ENCODE assay signal across 31 cellular contexts in the genomic region with DNA sequence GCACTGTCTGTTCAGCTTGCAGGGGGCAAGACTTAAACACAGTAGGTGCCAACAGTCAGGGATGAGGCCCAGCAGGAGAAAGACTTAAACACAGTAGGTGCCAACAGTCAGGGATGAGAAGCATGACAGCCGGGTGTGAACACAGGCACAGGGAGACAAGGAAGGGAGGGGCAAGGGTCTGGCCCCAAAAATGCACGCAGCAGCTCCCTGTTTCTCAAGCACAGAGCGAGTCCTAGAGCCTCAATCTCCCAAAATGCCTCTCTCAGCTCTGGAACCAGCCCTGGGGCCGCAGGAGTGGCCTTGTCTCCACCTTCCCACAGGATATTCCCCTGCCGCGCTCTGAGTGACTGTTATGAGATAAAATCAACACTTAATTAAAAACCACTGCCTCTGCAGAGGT.
"Had no signal": no experiment of that assay in that cellular context is flagged by ENCODE, and none has a peak within 500 bp of the region (broad histone marks: within the 10 kb centered on the region; RNA-seq: fewer than 3 reads in every experiment).

No MANE protein-coding gene starts in this region.

- H3K4me1 ChIP-seq: left lung, lower lobe of right lung, pancreas, prostate gland, suprapubic skin, tibial artery, upper lobe of right lung had no signal

- H3K9me3 Mint-ChIP-seq: immature natural killer cell, natural killer cell had no signal

- DNase-seq: hypothalamus; immature natural killer cell; kidney; left colon; left lung; lower lobe of right lung; mammary epithelial cell; mesenchymal stem cell; naive B cell; natural killer cell; nephron progenitor cell; pancreas; posterior cingulate gyrus; retina; right cardiac atrium; stimulated activated CD4-positive, alpha-beta T cell treated with anti-CD3 and anti-CD28 coated beads, Interleukin-12 subunit alpha, Interleukin-12 subunit beta, amount 100 ng/mL, for 4 hours; stimulated activated CD4-positive, alpha-beta T cell treated with anti-CD3 and anti-CD28 coated beads, Interleukin-15, amount 100 ng/mL, for 24 hours; stimulated activated CD4-positive, alpha-beta T cell treated with anti-CD3 and anti-CD28 coated beads, Interleukin-2, amount 100 ng/mL, for 24 hours; stimulated activated CD4-positive, alpha-beta T cell treated with anti-CD3 and anti-CD28 coated beads, Interleukin-4, amount 100 ng/mL, for 1 hour; stimulated activated naive CD4-positive, alpha-beta T cell; trophoblast cell; upper lobe of right lung had no signal

- H3K4me3 Mint-ChIP-seq: immature natural killer cell; mesothelial cell of epicardium; natural killer cell; nephron progenitor cell; neural progenitor cell; stimulated activated naive CD8-positive, alpha-beta T cell treated with anti-CD3 and anti-CD28 coated beads, Interleukin-15, Interleukin-2, amounts not matched to agents 100 ng/mL and 50 ng/mL, for 24 hours had no signal

- H3K27ac Mint-ChIP-seq: immature natural killer cell; mesothelial cell of epicardium; natural killer cell; nephron progenitor cell; stimulated activated naive CD8-positive, alpha-beta T cell treated with anti-CD3 and anti-CD28 coated beads, Interleukin-15, Interleukin-2, amounts not matched to agents 100 ng/mL and 50 ng/mL, for 24 hours had no signal

- H3K36me3 Mint-ChIP-seq: immature natural killer cell, mesothelial cell of epicardium, natural killer cell had no signal

- H3K4me1 Mint-ChIP-seq: mesothelial cell of epicardium, nephron progenitor cell, neural progenitor cell had no signal

- H3K27me3 ChIP-seq: left lung, neural progenitor cell, pancreas, suprapubic skin, tibial artery, upper lobe of right lung had no signal

- H3K4me3 ChIP-seq: left lung, lower lobe of right lung, neural progenitor cell, pancreas, prostate gland, skin epidermis, suprapubic skin, thoracic aorta, tibial artery, upper lobe of right lung had no signal

- H3K27ac ChIP-seq: left lung, lower lobe of right lung, neural progenitor cell, pancreas, prostate gland, skin epidermis, suprapubic skin, thoracic aorta, tibial artery, upper lobe of right lung had no signal

- ATAC-seq: left colon, left lung, lower lobe of right lung, natural killer cell, pancreas, right cardiac atrium, sciatic nerve, upper lobe of right lung had no signal

- H3K9ac ChIP-seq: neural progenitor cell had no signal

- H3K36me3 ChIP-seq: neural progenitor cell, pancreas, prostate gland, suprapubic skin, thoracic aorta had no signal

- H3K4me2 ChIP-seq: neural progenitor cell had no signal

- H3K9me3 ChIP-seq: left lung, lower lobe of right lung, pancreas, prostate gland, suprapubic skin, thoracic aorta, tibial artery, upper lobe of right lung had no signal
